19 cellular contexts compared by ENCODE assay signal in the genomic region with DNA sequence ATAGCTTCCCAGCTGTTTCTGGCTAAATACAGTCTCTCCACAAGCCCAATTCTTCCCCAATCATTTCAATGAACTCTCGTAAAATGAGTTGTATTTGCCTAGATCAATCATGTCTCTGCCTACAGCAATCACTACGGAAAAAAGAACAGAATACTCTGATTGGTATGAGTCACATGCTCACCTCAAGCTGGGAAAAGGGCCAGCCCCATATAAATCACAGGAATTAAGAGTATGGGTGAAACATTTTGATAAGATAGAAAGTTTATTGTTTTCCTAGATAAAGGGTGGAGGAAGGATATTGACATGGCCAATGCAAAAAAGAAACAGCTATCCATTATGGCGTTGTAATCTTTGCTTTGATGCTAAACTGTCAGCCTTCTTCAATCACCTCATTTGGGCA.
A peak's percentile ranks its signal among the peaks of the same experiment; 100 is the strongest.
DNase-seq lines count a peak whose midpoint lies in the region; ATAC-seq and TF ChIP-seq lines count a peak whose summit lies in the region.
"Had no signal": no experiment of that assay in that cellular context is flagged by ENCODE, and none has a peak within 500 bp of the region (broad histone marks: within the 10 kb centered on the region; RNA-seq: fewer than 3 reads in every experiment).

No MANE protein-coding gene starts in this region.

- no peak for TF ChIP-seq POLR2A in HCT116 (IDR thresholded peaks at IDR 0.05; ENCODE audit: borderline replicate concordance, extremely low read depth, insufficient read depth, insufficient read length)

- CTCF ChIA-PET in HCT116 (lab: Charles Lee): no interaction called here

- H3K9me3 ChIP-seq in HCT116 (ENCODE audit: control insufficient read depth in 1 of 2, insufficient read depth in 1 of 2, low read depth in 1 of 2, low read length in 2 of 2) (no peaks in the 10 kb centered on the region), colonic mucosa (no peaks in the 10 kb centered on the region)
- H3K9me3 ChIP-seq: HAP-1, left ventricle myocardium inferior, sigmoid colon had no signal

- H3K4me2 ChIP-seq in HCT116 (ENCODE audit: low read length): peak overlapping the region; percentile 12; the same call in 1 of the 2 replicates

- H3K27ac ChIP-seq in HCT116 (ENCODE audit: low read depth, low read length) (no peak overlapping the region), colonic mucosa (no peak overlapping the region)
- H3K27ac ChIP-seq: left ventricle myocardium inferior, parathyroid adenoma, sigmoid colon, WERI-Rb-1 had no signal

- H3K4me1 ChIP-seq in HCT116 (ENCODE audit: control insufficient read depth in 1 of 2, insufficient read depth in 2 of 2, low read length in 2 of 2) (peaks cover 4 to 6% of the 10 kb centered on the region in 2 experiments; a peak in 2 of 4 replicates), colonic mucosa (no peaks in the 10 kb centered on the region)
- H3K4me1 ChIP-seq: parathyroid adenoma, sigmoid colon had no signal

- TF ChIP-seq RAD21 in HCT116 (IDR thresholded peaks at IDR 0.05; ENCODE audit: low read depth): no peak

- no peak for TF ChIP-seq CTCF in HCT116 (IDR thresholded peaks at IDR 0.05 in 2 of 3, conservative IDR thresholded peaks at IDR 0.05 in 1 of 3; ENCODE audit: borderline replicate concordance in 1 of 3, insufficient read depth in 1 of 3, low read depth in 2 of 3, low read length in 2 of 3)
- TF ChIP-seq CTCF in colonic mucosa (IDR thresholded peaks at IDR 0.05): no peak

- H3K36me3 ChIP-seq in HCT116 (ENCODE audit: control insufficient read depth in 1 of 2, insufficient read depth in 2 of 2, low read length in 2 of 2): no peaks in the 10 kb centered on the region
- H3K36me3 ChIP-seq in colonic mucosa: no peaks in the 10 kb centered on the region
- H3K36me3 ChIP-seq: HAP-1, left ventricle myocardium inferior, sigmoid colon, WERI-Rb-1 had no signal

- H3K4me3 ChIP-seq in HCT116 (replicated peaks in 1 of 2; ENCODE audit: low read depth in 1 of 2, low read length in 2 of 2): no peak overlapping the region
- no peak overlapping the region for H3K4me3 ChIP-seq in colonic mucosa
- H3K4me3 ChIP-seq: HAP-1, left ventricle myocardium inferior, sigmoid colon had no signal

- no peaks in the 10 kb centered on the region for H4K20me1 ChIP-seq in HCT116 (ENCODE audit: insufficient read depth)

- no TSS peak for BruUV-seq in HCT116 (replicated peaks; lab: Mats Ljungman, UMichigan)

- ATAC-seq in HCT116: peak; percentile 50
- ATAC-seq: SK-N-SH treated with all-trans-retinoic acid at 6 μM for 48 hours had no signal

- intact Hi-C loops in HCT116 (cut with micrococcal nuclease) (no loop called here), colonic mucosa (cut with DNase I) (no loop called here)

- DNase-seq in HCT116 (ENCODE audit: low read depth, low spot score) (peak; percentile 13), NCI-H446 treated with DMSO at 0.1 percent for 48 hours (lab: John Stamatoyannopoulos, UW) (peak; percentile 28), colonic mucosa (peak; percentile 25), retina (peak; percentile 58), AG20443 (ENCODE audit: low spot score) (no peak), DMS153 (lab: John Stamatoyannopoulos, UW) (no peak)
- no peak for DNase-seq in activated effector memory CD4-positive, alpha-beta T cell treated with anti-CD3 and anti-CD28 coated beads, Interleukin-2, amount 50 U/mL, for 16 hours
- DNase-seq: activated CD4-positive, alpha-beta T cell treated with anti-CD3 and anti-CD28 coated beads, Interleukin-2, amount 50 U/mL, for 1 hour; CD4-positive, CD25-positive, alpha-beta regulatory T cell; cortex of kidney; DMS 273 treated with DMSO at 0.1 percent for 48 hours; left ventricle myocardium inferior; NCI-H2029; nephron progenitor cell; sigmoid colon; WERI-Rb-1 had no signal

- no peaks in the 10 kb centered on the region for H3K79me2 ChIP-seq in HCT116 (ENCODE audit: insufficient read depth, low read length)
- H3K79me2 ChIP-seq: parathyroid adenoma had no signal

- H3K27me3 ChIP-seq in HCT116 (ENCODE audit: insufficient read depth, low read length) (no peaks in the 10 kb centered on the region), colonic mucosa (no peaks in the 10 kb centered on the region)
- H3K27me3 ChIP-seq: sigmoid colon had no signal

- H3K9ac ChIP-seq in HCT116 (ENCODE audit: low read length) (no peak overlapping the region), colonic mucosa (ENCODE audit: low read depth in 2 of 2, low read length in 2 of 2) (no peak overlapping the region)
- H3K9ac ChIP-seq: parathyroid adenoma had no signal

- POLR2A ChIA-PET in HCT116 (lab: Charles Lee): no interaction called here

- H2AFZ ChIP-seq in HCT116 (ENCODE audit: low read depth, low read length, poor library complexity, severe bottlenecking): peak overlapping the region; percentile 76
- H2AFZ ChIP-seq: parathyroid adenoma had no signal

- no peaks in the 10 kb centered on the region for H3K9me2 ChIP-seq in HCT116 (ENCODE audit: insufficient read depth)

- RAD21 ChIA-PET in HCT116 (lab: Charles Lee; ENCODE audit: low non-redundant PET in 1 of 2, low total read pairs in 2 of 2, uncharacterized antibody in 2 of 2, unreplicated experiment in 2 of 2): no interaction called here

TF ChIP-seq in HCT116, 20 proteins besides CTCF, POLR2A, EP300 and RAD21:
- no peak for TF ChIP-seq EZH2 (IDR thresholded peaks at IDR 0.05)
- TF ChIP-seq SRF (IDR thresholded peaks at IDR 0.05; ENCODE audit: low read depth): no peak
- TF ChIP-seq CBX3 (IDR thresholded peaks at IDR 0.05; ENCODE audit: low read depth): no peak
- no peak for TF ChIP-seq YY1 (IDR thresholded peaks at IDR 0.05; ENCODE audit: extremely low read depth, insufficient replicate concordance, low read depth, low read length)
- TF ChIP-seq SIN3A (IDR thresholded peaks at IDR 0.05; ENCODE audit: low read depth): no peak
- no peak for TF ChIP-seq EZH2phosphoT487 (IDR thresholded peaks at IDR 0.05; ENCODE audit: borderline replicate concordance)
- no peak for TF ChIP-seq FOSL1 (IDR thresholded peaks at IDR 0.05; ENCODE audit: low read depth)
- no peak for TF ChIP-seq ELF1 (IDR thresholded peaks at IDR 0.05; ENCODE audit: borderline replicate concordance, low read depth)
- no peak for TF ChIP-seq EGR1 (IDR thresholded peaks at IDR 0.05; ENCODE audit: low read depth)
- no peak for TF ChIP-seq ZFX (IDR thresholded peaks at IDR 0.05)
- no peak for TF ChIP-seq ZNF274 (IDR thresholded peaks at IDR 0.05; ENCODE audit: low read depth, low read length)
- TF ChIP-seq, protein P1, sequence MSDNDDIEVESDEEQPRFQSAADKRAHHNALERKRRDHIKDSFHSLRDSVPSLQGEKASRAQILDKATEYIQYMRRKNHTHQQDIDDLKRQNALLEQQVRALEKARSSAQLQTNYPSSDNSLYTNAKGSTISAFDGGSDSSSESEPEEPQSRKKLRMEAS (IDR thresholded peaks at IDR 0.05): no peak
- TF ChIP-seq POLR2AphosphoS5 (IDR thresholded peaks at IDR 0.05; ENCODE audit: low read depth, low read length): no peak

Comparison
In these comparisons a context has a peak if more than half of its experiments do, and no peak if none do; other contexts are left out.
1. DNase-seq: peak in HCT116 (single experiment), NCI-H446 treated with DMSO at 0.1 percent for 48 hours (single experiment), colonic mucosa (single experiment) and retina (single experiment); none in activated effector memory CD4-positive, alpha-beta T cell treated with anti-CD3 and anti-CD28 coated beads, Interleukin-2, amount 50 U/mL, for 16 hours (single experiment), AG20443 (single experiment) and DMS153 (single experiment).